ENCODE assay signal across 9 cellular contexts in genomic region chr3:169863458-169863899, GRCh38. TPM values are rescaled to one million over a fixed set of nuclear protein-coding genes. Genes with fewer than 3 reads are reported as not detected.
A peak's percentile ranks its signal among the peaks of the same experiment; 100 is the strongest.
DNase-seq lines count a peak whose midpoint lies in the region; ATAC-seq, FAIRE-seq and TF ChIP-seq lines count a peak whose summit lies in the region.
"Had no signal": no experiment of that assay in that cellular context is flagged by ENCODE, and none has a peak within 500 bp of the region (broad histone marks: within the 10 kb centered on the region; RNA-seq: fewer than 3 reads in every experiment).

No MANE protein-coding gene starts in this region.

- no peak overlapping the region for H3K27ac ChIP-seq in CD4-positive, alpha-beta memory T cell (ENCODE audit: low read depth, low read length)
- H3K27ac ChIP-seq in osteoblast (ENCODE audit: low read depth, low read length) (no peak overlapping the region), transverse colon (peak overlapping the region in 3 of 4 donors; percentile 21 to 84 (median 27))

- H3K27me3 ChIP-seq in CD4-positive, alpha-beta memory T cell (ENCODE audit: insufficient read depth, low read length) = no peaks in the 10 kb centered on the region
- peaks cover 5% of the 10 kb centered on the region for H3K27me3 ChIP-seq in osteoblast (ENCODE audit: insufficient read depth, low read length)
- no peaks in the 10 kb centered on the region for H3K27me3 ChIP-seq in transverse colon

- CTCF ChIA-PET in CD4-positive, alpha-beta memory T cell (lab: Charles Lee; ENCODE audit: partially characterized antibody) = interaction anchor here (0.8 to 6.2 kb wide), 16 partner anchors 8 to 948 kb away, joined by 3 to 29 read pairs (median 7); partner anchors contain the start of genes MYNN and SEC62

- no peak for TF ChIP-seq POLR2A in transverse colon (IDR thresholded peaks at IDR 0.05)

- no peaks in the 10 kb centered on the region for H4K20me1 ChIP-seq in osteoblast (ENCODE audit: insufficient read depth, low read length)

- peak; percentile 57 for FAIRE-seq in RCC 7860 (lab: Jason Lieb, UNC)

- intact Hi-C loops in CD4-positive, alpha-beta memory T cell (cut with micrococcal nuclease) = loop anchor here (1.0 to 10.0 kb wide), 10 partner anchors 100 to 949 kb away; partner anchors contain the start of genes PHC3 and SEC62
- intact Hi-C loops in activated T-helper 2 cell treated with anti-CD3 and anti-CD28 coated beads, Interferon-gamma antibody, Interleukin-2, Interleukin-4, amounts not matched to agents 10 μg/mL and 5 μg/mL and 100 μg/mL, durations not matched to agents 14 hours and 24 hours and 36 hours (cut with micrococcal nuclease) = loop anchor here (1.0 to 5.0 kb wide), 4 partner anchors 51 to 191 kb away; partner anchors contain the start of genes LRRC34, LRRIQ4 and SEC62
- intact Hi-C loops in transverse colon (cut with DNase I; ENCODE audit: low total_unique reads) = loop anchor here (10.0 kb wide), 1 partner anchor 101 kb away; the partner anchor contains the start of gene SEC62

- H2AFZ ChIP-seq in osteoblast (ENCODE audit: low read length) = no peak overlapping the region

- no peaks in the 10 kb centered on the region for H3K9me3 Mint-ChIP-seq in CD4-positive, alpha-beta memory T cell
- no peaks in the 10 kb centered on the region for H3K9me3 Mint-ChIP-seq in activated T-helper 2 cell treated with anti-CD3 and anti-CD28 coated beads, Interferon-gamma antibody, Interleukin-2, Interleukin-4, amounts not matched to agents 10 μg/mL and 5 μg/mL and 100 μg/mL, durations not matched to agents 14 hours and 24 hours and 36 hours

- H3K4me1 ChIP-seq in CD4-positive, alpha-beta memory T cell (ENCODE audit: insufficient read depth, low read length) = peaks cover 7% of the 10 kb centered on the region
- H3K4me1 ChIP-seq in osteoblast (ENCODE audit: insufficient read depth, low read length) (no peaks in the 10 kb centered on the region), transverse colon (peaks cover 0 to 45% (median 9%) of the 10 kb centered on the region in 4 donors)

- H3K27ac Mint-ChIP-seq in CD4-positive, alpha-beta memory T cell = peak overlapping the region in 2 of 7 donors; percentile 23 to 38
- H3K27ac Mint-ChIP-seq in activated T-helper 2 cell treated with anti-CD3 and anti-CD28 coated beads, Interferon-gamma antibody, Interleukin-2, Interleukin-4, amounts not matched to agents 10 μg/mL and 5 μg/mL and 100 μg/mL, durations not matched to agents 14 hours and 24 hours and 36 hours = no peak overlapping the region

- H3K9me3 ChIP-seq in CD4-positive, alpha-beta memory T cell (ENCODE audit: control insufficient read depth in 1 of 2, low read length in 2 of 2) = no peaks in the 10 kb centered on the region
- no peaks in the 10 kb centered on the region for H3K9me3 ChIP-seq in osteoblast (ENCODE audit: low read depth, low read length)
- no peaks in the 10 kb centered on the region for H3K9me3 ChIP-seq in transverse colon

- peak; percentile 80 for ATAC-seq in GM21367 (IDR thresholded peaks at IDR 0.05; ENCODE audit: unreplicated experiment)

- H3K36me3 Mint-ChIP-seq in CD4-positive, alpha-beta memory T cell = no peaks in the 10 kb centered on the region
- no peaks in the 10 kb centered on the region for H3K36me3 Mint-ChIP-seq in activated T-helper 2 cell treated with anti-CD3 and anti-CD28 coated beads, Interferon-gamma antibody, Interleukin-2, Interleukin-4, amounts not matched to agents 10 μg/mL and 5 μg/mL and 100 μg/mL, durations not matched to agents 14 hours and 24 hours and 36 hours (ENCODE audit: low read depth)

- H3K4me1 Mint-ChIP-seq in CD4-positive, alpha-beta memory T cell = peaks cover 4 to 15% (median 4%) of the 10 kb centered on the region in 4 donors
- peaks cover 11% of the 10 kb centered on the region for H3K4me1 Mint-ChIP-seq in activated T-helper 2 cell treated with anti-CD3 and anti-CD28 coated beads, Interferon-gamma antibody, Interleukin-2, Interleukin-4, amounts not matched to agents 10 μg/mL and 5 μg/mL and 100 μg/mL, durations not matched to agents 14 hours and 24 hours and 36 hours (ENCODE audit: low read depth)

- TF ChIP-seq CTCF in foreskin fibroblast (IDR thresholded peaks at IDR 0.05; ENCODE audit: low read depth, low read length) (peak; percentile 90), osteoblast (IDR thresholded peaks at IDR 0.05; ENCODE audit: extremely low read depth, low read depth, low read length) (peak; percentile 94), transverse colon (IDR thresholded peaks at IDR 0.05) (peak; percentile 89 to 96 (median 91))

- TF ChIP-seq EP300 in transverse colon (IDR thresholded peaks at IDR 0.05; ENCODE audit: low read depth) = no peak

- 0 to 2% methylated on average over 6 of the region's 6 CpGs for WGBS in transverse colon (ENCODE audit: low coverage in 1 of 2), 2 donors

- no peak overlapping the region for H3K4me3 ChIP-seq in CD4-positive, alpha-beta memory T cell (ENCODE audit: low read length in 2 of 2)
- H3K4me3 ChIP-seq in foreskin fibroblast (ENCODE audit: low read depth in 1 of 2, low read length in 2 of 2) = no peak overlapping the region
- no peak overlapping the region for H3K4me3 ChIP-seq in osteoblast (ENCODE audit: insufficient read depth, low read length)
- H3K4me3 ChIP-seq in transverse colon = no peak overlapping the region

- no peak overlapping the region for H3K4me2 ChIP-seq in osteoblast (ENCODE audit: insufficient read depth, low read length)

- DNase-seq in CD4-positive, alpha-beta memory T cell = peak; percentile 54 to 71 (median 66)
- peak; percentile 63 for DNase-seq in KG1 (lab: John Stamatoyannopoulos, UW)
- DNase-seq in RCC 7860 (ENCODE audit: low spot score) = peak; percentile 48
- DNase-seq in activated T-helper 2 cell treated with anti-CD3 and anti-CD28 coated beads, Interferon-gamma antibody, Interleukin-2, Interleukin-4, amounts not matched to agents 10 μg/mL and 5 μg/mL and 100 μg/mL, durations not matched to agents 14 hours and 24 hours and 36 hours (ENCODE audit: low spot score) = peak; percentile 60
- DNase-seq in foreskin fibroblast = peak; percentile 36 to 81
- DNase-seq in osteoblast (ENCODE audit: insufficient read length, low spot score, missing footprints) = no peak
- peak; percentile 85 for DNase-seq in transverse colon

- no peaks in the 10 kb centered on the region for H3K36me3 ChIP-seq in CD4-positive, alpha-beta memory T cell (ENCODE audit: insufficient read depth, low read length)
- H3K36me3 ChIP-seq in osteoblast (ENCODE audit: insufficient read depth, low read length) = no peaks in the 10 kb centered on the region
- H3K36me3 ChIP-seq in transverse colon = peaks cover 0 to 5% (median 0%) of the 10 kb centered on the region in 4 donors

- in situ Hi-C loops in transverse colon (cut with MboI; ENCODE audit: low pct_ligation_motif_present in 1 of 4, low pct_unique_long_range_greater_than_20kb in 1 of 4, low sequenced_read_pairs in 3 of 4) = loop anchor here in 1 of 4 donors (25.0 kb wide), 1 partner anchor 99 kb away; the partner anchor contains the start of gene SEC62

- POLR2A ChIA-PET in CD4-positive, alpha-beta memory T cell (lab: Charles Lee; ENCODE audit: partially characterized antibody) = interaction anchor here (1.0 kb wide), 1 partner anchor 103 kb away, joined by 3 read pairs; the partner anchor contains the start of gene SEC62

- no peaks in the 10 kb centered on the region for H3K79me2 ChIP-seq in osteoblast (ENCODE audit: insufficient read depth, low read length)

- peaks cover 3 to 9% of the 10 kb centered on the region in 2 donors for H3K27me3 Mint-ChIP-seq in CD4-positive, alpha-beta memory T cell
- peaks cover 25% of the 10 kb centered on the region for H3K27me3 Mint-ChIP-seq in activated T-helper 2 cell treated with anti-CD3 and anti-CD28 coated beads, Interferon-gamma antibody, Interleukin-2, Interleukin-4, amounts not matched to agents 10 μg/mL and 5 μg/mL and 100 μg/mL, durations not matched to agents 14 hours and 24 hours and 36 hours (ENCODE audit: low read depth)

- no peak overlapping the region for H3K4me3 Mint-ChIP-seq in CD4-positive, alpha-beta memory T cell
- H3K4me3 Mint-ChIP-seq in activated T-helper 2 cell treated with anti-CD3 and anti-CD28 coated beads, Interferon-gamma antibody, Interleukin-2, Interleukin-4, amounts not matched to agents 10 μg/mL and 5 μg/mL and 100 μg/mL, durations not matched to agents 14 hours and 24 hours and 36 hours (ENCODE audit: low read depth) = no peak overlapping the region

RNA-seq across cellular contexts. Expression of gene LRRC31, which starts 6.3 kb away (rescaled TPM):
- total RNA-seq in CD4-positive, alpha-beta memory T cell = not detected
- polyA plus RNA-seq in CD4-positive, alpha-beta memory T cell = not detected
- total RNA-seq in activated T-helper 2 cell treated with anti-CD3 and anti-CD28 coated beads, Interferon-gamma antibody, Interleukin-2, Interleukin-4, amounts not matched to agents 10 μg/mL and 5 μg/mL and 100 μg/mL, durations not matched to agents 14 hours and 24 hours and 36 hours = 0.07 TPM in 1 of 2 replicates, not detected in the other
- not detected in 2 replicates for total RNA-seq in osteoblast
- total RNA-seq in transverse colon = 10 to 100 TPM; 18.0 to 67.6 (median 44.0) TPM
- total RNA-seq: T-helper 1 cell treated with Interleukin-12 subunit alpha and Interleukin-12 subunit beta and Interleukin-4 antibody, amounts not matched to agents 30 ng/mL and 1 ng/mL, for 36 hours had no signal

RNA-seq across cellular contexts. Expression of gene SAMD7, which starts 47.9 kb away (rescaled TPM):
- total RNA-seq in CD4-positive, alpha-beta memory T cell = not detected
- polyA plus RNA-seq in CD4-positive, alpha-beta memory T cell = not detected
- total RNA-seq in activated T-helper 2 cell treated with anti-CD3 and anti-CD28 coated beads, Interferon-gamma antibody, Interleukin-2, Interleukin-4, amounts not matched to agents 10 μg/mL and 5 μg/mL and 100 μg/mL, durations not matched to agents 14 hours and 24 hours and 36 hours = not detected in 2 replicates
- total RNA-seq in osteoblast (not detected in 2 replicates), transverse colon (not detected)
- total RNA-seq: T-helper 1 cell treated with Interleukin-12 subunit alpha and Interleukin-12 subunit beta and Interleukin-4 antibody, amounts not matched to agents 30 ng/mL and 1 ng/mL, for 36 hours had no signal

RNA-seq across cellular contexts. Expression of gene LRRC34, which starts 50.8 kb away (rescaled TPM):
- total RNA-seq in CD4-positive, alpha-beta memory T cell = under 1 TPM; 0.33 to 0.47 TPM
- under 1 TPM; 0.38 to 0.98 TPM for polyA plus RNA-seq in CD4-positive, alpha-beta memory T cell
- total RNA-seq in activated T-helper 2 cell treated with anti-CD3 and anti-CD28 coated beads, Interferon-gamma antibody, Interleukin-2, Interleukin-4, amounts not matched to agents 10 μg/mL and 5 μg/mL and 100 μg/mL, durations not matched to agents 14 hours and 24 hours and 36 hours = 5.6 and 5.9 TPM in 2 replicates
- 2.2 and 2.4 TPM in 2 replicates for total RNA-seq in osteoblast
- 1 to 10 TPM in 2 of 4 donors, not detected in 2; 1.3 to 1.9 TPM for total RNA-seq in transverse colon

RNA-seq across cellular contexts. Expression of gene LRRIQ4, which starts 50.8 kb away (rescaled TPM):
- total RNA-seq in CD4-positive, alpha-beta memory T cell = not detected
- not detected for polyA plus RNA-seq in CD4-positive, alpha-beta memory T cell
- total RNA-seq in activated T-helper 2 cell treated with anti-CD3 and anti-CD28 coated beads, Interferon-gamma antibody, Interleukin-2, Interleukin-4, amounts not matched to agents 10 μg/mL and 5 μg/mL and 100 μg/mL, durations not matched to agents 14 hours and 24 hours and 36 hours = 0.16 TPM in 2 replicates
- under 0.01 and 0.29 TPM in 2 replicates for total RNA-seq in osteoblast
- total RNA-seq in transverse colon = not detected
- total RNA-seq: T-helper 1 cell treated with Interleukin-12 subunit alpha and Interleukin-12 subunit beta and Interleukin-4 antibody, amounts not matched to agents 30 ng/mL and 1 ng/mL, for 36 hours had no signal

Comparison
In these comparisons a context has a peak if more than half of its experiments do, and no peak if none do; other contexts are left out.
1. H3K27ac ChIP-seq: peak in transverse colon (3 of 4); none in CD4-positive, alpha-beta memory T cell (single experiment) and osteoblast (single experiment).
2. RNA of gene LRRC31, which starts 6.3 kb away (total RNA-seq): 18.0 to 67.6 TPM in transverse colon; 0.07 TPM in activated T-helper 2 cell treated with anti-CD3 and anti-CD28 coated beads, Interferon-gamma antibody, Interleukin-2, Interleukin-4, amounts not matched to agents 10 μg/mL and 5 μg/mL and 100 μg/mL, durations not matched to agents 14 hours and 24 hours and 36 hours, not detected in CD4-positive, alpha-beta memory T cell and not detected in osteoblast; every median in the first group is over 10 times any median in the second.
3. Peak in every context shown above with its lines, with median percentiles within 50 percentile points of each other: CTCF ChIP-seq.